ENCODE assay signal across 8 cellular contexts in genomic region chr2:205681836-205682238, GRCh38. TPM values are rescaled to one million over a fixed set of nuclear protein-coding genes. Genes with fewer than 3 reads are reported as not detected.
DNase-seq lines count a peak whose midpoint lies in the region; ATAC-seq, FAIRE-seq and TF ChIP-seq lines count a peak whose summit lies in the region.

No MANE protein-coding gene starts in this region.

- peak overlapping the region; percentile 65 to 75 (median 68) for H3K4me3 ChIP-seq in BLaER1 treated with 17β-estradiol and CSF1 and Interleukin-3, amounts not matched to agents 10 nM and 100 nM
- peak overlapping the region; percentile 71 for H3K4me3 ChIP-seq in Karpas-422 (ENCODE audit: low read length)
- peak overlapping the region; percentile 67 for H3K4me3 ChIP-seq in bronchial epithelial cell (ENCODE audit: low read depth, low read length)
- H3K4me3 ChIP-seq in lower lobe of right lung = peak overlapping the region; percentile 79
- peak overlapping the region; percentile 67 to 73 for H3K4me3 ChIP-seq in vagina

- no peak for FAIRE-seq in bronchial epithelial cell (lab: Jason Lieb, UNC)

- peak overlapping the region; percentile 83; the same call in 1 of the 2 replicates for H2AFZ ChIP-seq in Karpas-422 (ENCODE audit: low read length)

- H3K27me3 ChIP-seq in BLaER1 treated with 17β-estradiol and CSF1 and Interleukin-3, amounts not matched to agents 10 nM and 100 nM = peaks cover 45 to 57% (median 54%) of the 10 kb centered on the region in 11 experiments
- no peaks in the 10 kb centered on the region for H3K27me3 ChIP-seq in Karpas-422 (ENCODE audit: low read length)
- no peaks in the 10 kb centered on the region for H3K27me3 ChIP-seq in bronchial epithelial cell (ENCODE audit: control insufficient read depth, insufficient read depth, low read length)
- H3K27me3 ChIP-seq in lower lobe of right lung (ENCODE audit: low read depth) = peaks cover 11% of the 10 kb centered on the region
- no peaks in the 10 kb centered on the region for H3K27me3 ChIP-seq in vagina

- peak overlapping the region; percentile 42 to 67 (median 59); a peak in 21 of 22 replicates for H3K27ac ChIP-seq in BLaER1 treated with 17β-estradiol and CSF1 and Interleukin-3, amounts not matched to agents 10 nM and 100 nM
- no peak overlapping the region for H3K27ac ChIP-seq in Karpas-422 (ENCODE audit: low read length)
- peak overlapping the region; percentile 80 for H3K27ac ChIP-seq in lower lobe of right lung
- peak overlapping the region; percentile 89 for H3K27ac ChIP-seq in vagina

- no peaks in the 10 kb centered on the region for H3K79me2 ChIP-seq in Karpas-422 (ENCODE audit: low read length)

- intact Hi-C loops in lower lobe of right lung (cut with DNase I) = no loop called here
- intact Hi-C loops in vagina (cut with DNase I) = loop anchor here (5.0 to 10.0 kb wide), 2 partner anchors 80 to 1357 kb away; no protein-coding TSS in a partner anchor

- H3K9me3 ChIP-seq in BLaER1 treated with 17β-estradiol and CSF1 and Interleukin-3, amounts not matched to agents 10 nM and 100 nM (replicated peaks in 1 of 11) = no peaks in the 10 kb centered on the region
- H3K9me3 ChIP-seq in Karpas-422 (ENCODE audit: low read length) (no peaks in the 10 kb centered on the region), lower lobe of right lung (no peaks in the 10 kb centered on the region), vagina (no peaks in the 10 kb centered on the region)

- H3K9ac ChIP-seq in BLaER1 treated with 17β-estradiol and CSF1 and Interleukin-3, amounts not matched to agents 10 nM and 100 nM = peak overlapping the region; percentile 62 to 84 (median 72)
- peak overlapping the region; percentile 75 for H3K9ac ChIP-seq in Karpas-422 (ENCODE audit: low read length)

- TF ChIP-seq POLR2A in vagina (IDR thresholded peaks at IDR 0.05) = no peak

- H3K36me3 ChIP-seq in BLaER1 treated with 17β-estradiol and CSF1 and Interleukin-3, amounts not matched to agents 10 nM and 100 nM = no peaks in the 10 kb centered on the region
- H3K36me3 ChIP-seq in Karpas-422 (ENCODE audit: insufficient read depth, low read length) = no peaks in the 10 kb centered on the region
- H3K36me3 ChIP-seq in bronchial epithelial cell (ENCODE audit: control insufficient read depth, insufficient read depth, low read length) = no peaks in the 10 kb centered on the region
- no peaks in the 10 kb centered on the region for H3K36me3 ChIP-seq in lower lobe of right lung
- H3K36me3 ChIP-seq in vagina = no peaks in the 10 kb centered on the region

- no peak for TF ChIP-seq CTCF in bronchial epithelial cell (IDR thresholded peaks at IDR 0.05; ENCODE audit: insufficient read depth, low read length, severe bottlenecking)
- TF ChIP-seq CTCF in lower lobe of right lung (IDR thresholded peaks at IDR 0.05) = no peak
- no peak for TF ChIP-seq CTCF in vagina (IDR thresholded peaks at IDR 0.05)

- H4K20me1 ChIP-seq in BLaER1 treated with 17β-estradiol and CSF1 and Interleukin-3, amounts not matched to agents 10 nM and 100 nM = peaks cover 0 to 27% (median 7%) of the 10 kb centered on the region in 11 experiments; a peak in 9 of 22 replicates
- no peaks in the 10 kb centered on the region for H4K20me1 ChIP-seq in Karpas-422 (ENCODE audit: insufficient read depth, low read depth, low read length)

- DNase-seq in Karpas-422 = peak; percentile 70
- DNase-seq in bronchial epithelial cell (ENCODE audit: low read depth) = no peak
- no peak for DNase-seq in lower lobe of right lung
- no peak for DNase-seq in vagina (ENCODE audit: extremely low spot score in 2 of 2)
- no peak for DNase-seq in CD1c-positive myeloid dendritic cell (ENCODE audit: extremely low spot score)
- DNase-seq in NCI-H2029 (lab: John Stamatoyannopoulos, UW) = no peak

- ATAC-seq in GM19025 (IDR thresholded peaks at IDR 0.05; ENCODE audit: low read depth, unreplicated experiment) = peak; percentile 17
- ATAC-seq in lower lobe of right lung = no peak

- peaks cover 32 to 65% (median 61%) of the 10 kb centered on the region in 10 experiments for H3K4me1 ChIP-seq in BLaER1 treated with 17β-estradiol and CSF1 and Interleukin-3, amounts not matched to agents 10 nM and 100 nM
- H3K4me1 ChIP-seq in Karpas-422 (ENCODE audit: low read length) (peaks cover 39% of the 10 kb centered on the region), lower lobe of right lung (peaks cover 31% of the 10 kb centered on the region), vagina (peaks cover 44% of the 10 kb centered on the region)

- no peaks in the 10 kb centered on the region for H3K9me2 ChIP-seq in Karpas-422 (replicated peaks; ENCODE audit: insufficient read depth, low read length)

- peak overlapping the region; percentile 97 to 100 (median 98) for H3K4me2 ChIP-seq in BLaER1 treated with 17β-estradiol and CSF1 and Interleukin-3, amounts not matched to agents 10 nM and 100 nM
- peak overlapping the region; percentile 85 for H3K4me2 ChIP-seq in Karpas-422 (ENCODE audit: low read depth, low read length, poor library complexity, severe bottlenecking)

RNA-seq across cellular contexts. Expression of gene NRP2, which starts 0.5 kb away (rescaled TPM):
- total RNA-seq in Karpas-422 (2014; rRNA removed; shearing (Covaris generic); ENCODE audit: low replicate concordance) = 4.4 and 7.2 TPM in 2 replicates
- total RNA-seq in bronchial epithelial cell = 12.8 and 21.3 TPM in 2 replicates
- total RNA-seq in lower lobe of right lung = 67.5 TPM
- total RNA-seq in vagina = 65.6 TPM
